ENCODE assay signal across 21 cellular contexts in the genomic region with DNA sequence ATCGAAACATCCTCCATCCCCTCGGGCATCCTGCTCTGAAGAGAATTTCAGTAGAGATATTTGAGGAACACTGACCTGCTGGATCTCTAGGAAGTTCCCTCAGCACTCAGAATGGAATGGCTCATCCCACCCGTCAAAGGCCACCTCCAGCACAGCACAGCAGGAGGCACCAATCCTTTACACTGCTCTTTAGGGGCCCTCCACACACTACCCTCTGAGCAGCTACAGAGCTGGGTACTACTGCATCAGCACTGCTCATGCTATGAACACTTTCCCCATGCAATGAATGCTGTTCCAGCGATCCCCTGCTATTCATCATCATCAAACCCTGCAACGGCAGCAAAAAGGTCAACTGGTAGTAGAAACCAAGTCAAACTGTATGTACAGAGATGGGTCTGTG. TPM values are rescaled to one million over a fixed set of nuclear protein-coding genes. Genes with fewer than 3 reads are reported as not detected.
DNase-seq lines count a peak whose midpoint lies in the region; ATAC-seq, FAIRE-seq and TF ChIP-seq lines count a peak whose summit lies in the region.
"Had no signal": no experiment of that assay in that cellular context is flagged by ENCODE, and none has a peak within 500 bp of the region (broad histone marks: within the 10 kb centered on the region; RNA-seq: fewer than 3 reads in every experiment).

No MANE protein-coding gene starts in this region.

- FAIRE-seq in HepG2 (lab: Jason Lieb, UNC) (no peak), H1 (lab: Jason Lieb, UNC) (no peak)
- FAIRE-seq: A549, GM12878, GM19239 had no signal

- no peaks in the 10 kb centered on the region for H3K23me2 ChIP-seq in H1 (ENCODE audit: low read depth, low read length)

- no peak overlapping the region for H3K4me3 Mint-ChIP-seq in stimulated activated memory B cell treated with anti-CD40 and anti-IgM and Interleukin-4, amounts not matched to agents 10 μg/mL and 1 μg/mL and 100 μg/mL, for 72 hours
- H3K4me3 Mint-ChIP-seq: CD4-positive, alpha-beta T cell; H9 had no signal

- H3K14ac ChIP-seq in H1 (ENCODE audit: insufficient read length) (no peak overlapping the region), mesenchymal stem cell (ENCODE audit: low read length in 2 of 2) (peak overlapping the region in 1 of 2 experiments; percentile 81)

- in situ Hi-C loops in HepG2 (cut with HindIII; ENCODE audit: extremely low pct_ligation_motif_present, low pct_unique_long_range_greater_than_20kb) = no loop called here

- H3K27me3 Mint-ChIP-seq in stimulated activated memory B cell treated with anti-CD40 and anti-IgM and Interleukin-4, amounts not matched to agents 10 μg/mL and 1 μg/mL and 100 μg/mL, for 72 hours = peaks cover 8% of the 10 kb centered on the region

- TF ChIP-seq RAD21 in HepG2 (CRISPR knock-in tag; IDR thresholded peaks at IDR 0.05) (no peak), H1 (IDR thresholded peaks at IDR 0.05 in 1 of 2, conservative IDR thresholded peaks at IDR 0.05 in 1 of 2; ENCODE audit: low read depth in 2 of 2, low read length in 2 of 2) (no peak)

- H2BK20ac ChIP-seq in H1 (ENCODE audit: low read length) = no peak overlapping the region

- peaks cover 4 to 15% of the 10 kb centered on the region in 2 experiments for H3K36me3 ChIP-seq in HepG2 (replicated peaks in 1 of 2; ENCODE audit: control insufficient read depth in 1 of 2, insufficient read depth in 2 of 2, low read length in 2 of 2)
- no peaks in the 10 kb centered on the region for H3K36me3 ChIP-seq in right lobe of liver
- H3K36me3 ChIP-seq in H1 (ENCODE audit: control insufficient read depth in 2 of 4, insufficient read depth in 4 of 4, low read length in 3 of 4) = no peaks in the 10 kb centered on the region; a peak in 1 of 8 replicates
- H3K36me3 ChIP-seq in mesenchymal stem cell (ENCODE audit: control insufficient read depth in 1 of 2, insufficient read depth in 2 of 2, low read depth in 1 of 2, low read length in 2 of 2) = peaks cover 6 to 9% of the 10 kb centered on the region in 2 experiments
- no peaks in the 10 kb centered on the region for H3K36me3 ChIP-seq in ascending aorta

- CTCF ChIA-PET in HepG2 (lab: Yijun Ruan, JAX; ENCODE audit: low intra/inter-chr PET ratio, low total read pairs) = no interaction called here
- CTCF ChIA-PET in H1 (lab: Charles Lee; ENCODE audit: partially characterized antibody) = interaction anchor here (0.6 to 2.8 kb wide), 3 partner anchors 13 to 20 kb away, joined by 3 to 13 read pairs (median 3); no protein-coding TSS in a partner anchor

- WGBS in HepG2 (ENCODE audit: low lambda C conversion rate) = 94% methylated on average over 5 of the region's 5 CpGs
- 89% methylated on average over 4 of the region's 5 CpGs for WGBS in right lobe of liver (ENCODE audit: insufficient coverage, low coverage, low lambda C conversion rate, missing lambda C conversion rate)
- 91% methylated on average over 5 of the region's 5 CpGs; no CpG with 5 or more reads in 1 of the 2 experiments for WGBS in H1 (ENCODE audit: extremely low coverage in 1 of 2, insufficient coverage in 1 of 2, insufficient read length in 1 of 2, insufficient replicate concordance in 2 of 2, low coverage in 1 of 2, low lambda C conversion rate in 2 of 2, missing lambda C conversion rate in 1 of 2), 2 experiments
- WGBS in mesenchymal stem cell = 94% methylated on average over 4 of the region's 5 CpGs

- no peak overlapping the region for H3K27ac Mint-ChIP-seq in stimulated activated memory B cell treated with anti-CD40 and anti-IgM and Interleukin-4, amounts not matched to agents 10 μg/mL and 1 μg/mL and 100 μg/mL, for 72 hours
- H3K27ac Mint-ChIP-seq: CD4-positive, alpha-beta T cell had no signal

- H3K79me1 ChIP-seq in H1 (ENCODE audit: low read depth, low read length) = peaks cover 8% of the 10 kb centered on the region
- H3K79me1 ChIP-seq in mesenchymal stem cell (replicated peaks; ENCODE audit: low read length, poor library complexity, severe bottlenecking) = peaks cover 3% of the 10 kb centered on the region

- H3K9ac ChIP-seq in HepG2 (ENCODE audit: insufficient read depth, low read depth, low read length) (no peak overlapping the region), H1 (replicated peaks in 1 of 4; ENCODE audit: extremely low read depth in 1 of 4, low read depth in 3 of 4, low read length in 3 of 4) (no peak overlapping the region; a peak in 2 of 7 replicates), mesenchymal stem cell (ENCODE audit: low read length) (no peak overlapping the region)

- H3K23ac ChIP-seq in H1 (ENCODE audit: insufficient read length) (no peak overlapping the region), mesenchymal stem cell (ENCODE audit: low read length in 2 of 2) (no peak overlapping the region)

- no TSS peak for BruUV-seq in HepG2 (replicated peaks; lab: Mats Ljungman, UMichigan)

- H4K5ac ChIP-seq in H1 (ENCODE audit: insufficient read length, low read depth, low read length) = no peak overlapping the region

- H2BK15ac ChIP-seq in H1 (ENCODE audit: low read length) = no peak overlapping the region
- H2BK15ac ChIP-seq in mesenchymal stem cell (ENCODE audit: low read depth, poor library complexity, severe bottlenecking) = no peak overlapping the region

- peaks cover 63% of the 10 kb centered on the region for H3K4me1 ChIP-seq in HepG2 (ENCODE audit: insufficient read depth, low read length)
- no peaks in the 10 kb centered on the region for H3K4me1 ChIP-seq in right lobe of liver
- H3K4me1 ChIP-seq in H1 (replicated peaks in 1 of 4; ENCODE audit: control insufficient read depth in 3 of 4, insufficient read depth in 4 of 4, low read length in 3 of 4) = peaks cover 7 to 39% (median 30%) of the 10 kb centered on the region in 4 experiments; a peak in 6 of 7 replicates
- H3K4me1 ChIP-seq in mesenchymal stem cell (ENCODE audit: control insufficient read depth, insufficient read depth, low read depth, low read length) = peaks cover 16% of the 10 kb centered on the region
- no peaks in the 10 kb centered on the region for H3K4me1 ChIP-seq in ascending aorta

- no peaks in the 10 kb centered on the region for H3K36me3 Mint-ChIP-seq in stimulated activated memory B cell treated with anti-CD40 and anti-IgM and Interleukin-4, amounts not matched to agents 10 μg/mL and 1 μg/mL and 100 μg/mL, for 72 hours

- H3K18ac ChIP-seq in H1 (ENCODE audit: extremely low read depth, low read length) (no peak overlapping the region), mesenchymal stem cell (ENCODE audit: low read depth in 1 of 2, low read length in 2 of 2) (peak overlapping the region; percentile 49 to 59)

- no peak for DNase-seq in HepG2 (ENCODE audit: low spot score)
- DNase-seq in right lobe of liver = no peak
- DNase-seq in H1 (ENCODE audit: low read depth in 1 of 2, low spot score in 2 of 2) = no peak
- no peak for DNase-seq in mesenchymal stem cell
- no peak for DNase-seq in NCI-H748 (lab: John Stamatoyannopoulos, UW; ENCODE audit: unreplicated experiment)
- DNase-seq in ascending aorta (ENCODE audit: low spot score in 2 of 2) = no peak
- DNase-seq in NCI-H1436 treated with DMSO at 0.1 percent for 48 hours (lab: John Stamatoyannopoulos, UW) = no peak
- DNase-seq: AML-193; Caco-2; CD4-positive, alpha-beta T cell; DMS153; DMS79 treated with DMSO at 0.1 percent for 48 hours; GOT3; H9; KG1 had no signal

- intact Hi-C loops in HepG2 (cut with micrococcal nuclease; ENCODE audit: unreplicated experiment) (no loop called here), right lobe of liver (cut with DNase I) (no loop called here), ascending aorta (cut with DNase I) (no loop called here)

- H2AK5ac ChIP-seq in H1 (ENCODE audit: low read depth, low read length) (peak overlapping the region; percentile 5; the same call in 1 of the 2 replicates), mesenchymal stem cell (ENCODE audit: low read length, severe bottlenecking) (no peak overlapping the region)

- no peak overlapping the region for H2BK120ac ChIP-seq in H1 (replicated peaks; ENCODE audit: low read depth, low read length)
- H2BK120ac ChIP-seq in mesenchymal stem cell (ENCODE audit: low read depth, low read length) = no peak overlapping the region

- TF ChIP-seq EP300 in HepG2 (IDR thresholded peaks at IDR 0.05; ENCODE audit: low read depth in 2 of 2, low read length in 2 of 2) (no peak), HepG2 (CRISPR knock-in tag; IDR thresholded peaks at IDR 0.05; ENCODE audit: borderline replicate concordance) (no peak), H1 (IDR thresholded peaks at IDR 0.05; ENCODE audit: borderline replicate concordance in 1 of 2, low read depth in 2 of 2, low read length in 2 of 2) (no peak)

- H2BK12ac ChIP-seq in H1 (ENCODE audit: low read depth, low read length) (peak overlapping the region; percentile 62; the same call in 1 of the 2 replicates), mesenchymal stem cell (ENCODE audit: low read length in 2 of 2) (no peak overlapping the region)

- H4K20me1 ChIP-seq in HepG2 (ENCODE audit: insufficient read depth, low read length) (peaks cover 91% of the 10 kb centered on the region), H1 (replicated peaks in 1 of 2; ENCODE audit: control insufficient read depth in 1 of 2, insufficient read depth in 2 of 2, low read length in 2 of 2) (peaks cover 0 to 4% of the 10 kb centered on the region in 2 experiments)

- H2BK5ac ChIP-seq in H1 (ENCODE audit: low read depth, low read length) (peak overlapping the region; percentile 2; the same call in 1 of the 2 replicates), mesenchymal stem cell (ENCODE audit: low read depth, low read length, poor library complexity, severe bottlenecking) (no peak overlapping the region)

- no peaks in the 10 kb centered on the region for H3K9me3 Mint-ChIP-seq in stimulated activated memory B cell treated with anti-CD40 and anti-IgM and Interleukin-4, amounts not matched to agents 10 μg/mL and 1 μg/mL and 100 μg/mL, for 72 hours
- H3K9me3 Mint-ChIP-seq: CD4-positive, alpha-beta T cell; H9 had no signal

- ATAC-seq in HepG2 = peak; percentile 23; the same call in 2 of the 3 replicates
- ATAC-seq in right lobe of liver = no peak
- ATAC-seq in stimulated activated memory B cell treated with anti-CD40 and anti-IgM and Interleukin-4, amounts not matched to agents 10 μg/mL and 1 μg/mL and 100 μg/mL, for 72 hours = peak; percentile 43
- ATAC-seq: A549, GM12878 had no signal

- H3K27ac ChIP-seq in HepG2 (ENCODE audit: extremely low read length, insufficient read depth, low read length) (no peak overlapping the region), right lobe of liver (no peak overlapping the region), H1 (ENCODE audit: low read depth, low read length) (no peak overlapping the region), mesenchymal stem cell (ENCODE audit: low read length, poor library complexity, severe bottlenecking) (no peak overlapping the region), ascending aorta (no peak overlapping the region)
- H3K27ac ChIP-seq: 22Rv1, A549, C4-2B had no signal

- H3K79me2 ChIP-seq in HepG2 (ENCODE audit: insufficient read depth, low read length) (peaks cover 100% of the 10 kb centered on the region), H1 (ENCODE audit: control insufficient read depth in 1 of 2, insufficient read depth in 2 of 2, low read length in 2 of 2) (peaks cover 11 to 92% of the 10 kb centered on the region in 2 experiments)

- H3K9me3 ChIP-seq in HepG2 (ENCODE audit: low read length) (no peaks in the 10 kb centered on the region), right lobe of liver (no peaks in the 10 kb centered on the region), H1 (ENCODE audit: insufficient read depth in 2 of 2, low read depth in 1 of 2, low read length in 1 of 2) (no peaks in the 10 kb centered on the region), mesenchymal stem cell (ENCODE audit: control insufficient read depth, low read length) (no peaks in the 10 kb centered on the region), ascending aorta (no peaks in the 10 kb centered on the region)
- H3K9me3 ChIP-seq: A549, Caco-2 had no signal

- TF ChIP-seq POLR2A in HepG2 (IDR thresholded peaks at IDR 0.05; ENCODE audit: insufficient read depth in 1 of 2, low read depth in 2 of 2, low read length in 2 of 2) (no peak), right lobe of liver (IDR thresholded peaks at IDR 0.05) (no peak), H1 (IDR thresholded peaks at IDR 0.05; ENCODE audit: control extremely low read depth in 1 of 2, low read depth in 2 of 2, low read length in 2 of 2) (no peak)

- H4K8ac ChIP-seq in H1 (ENCODE audit: extremely low read depth, insufficient read depth, low read length) = no peak overlapping the region
- peak overlapping the region; percentile 13 for H4K8ac ChIP-seq in mesenchymal stem cell (ENCODE audit: low read length)

- H3K4me2 ChIP-seq in HepG2 (ENCODE audit: low read depth, low read length) (no peak overlapping the region), H1 (ENCODE audit: insufficient read depth in 1 of 2, low read depth in 2 of 2, low read length in 2 of 2) (peak overlapping the region in 1 of 2 experiments; percentile 10; a peak in 1 of 4 replicates), mesenchymal stem cell (ENCODE audit: low read length, poor library complexity, severe bottlenecking) (peak overlapping the region; percentile 4)
- H3K4me2 ChIP-seq: A549 had no signal

- H3K4ac ChIP-seq in H1 (replicated peaks; ENCODE audit: insufficient read length, low read depth, low read length) (peak overlapping the region; percentile 50), mesenchymal stem cell (ENCODE audit: low read depth in 1 of 2, low read length in 2 of 2) (no peak overlapping the region)

- TF ChIP-seq CTCF in HepG2 (CRISPR knock-in tag; IDR thresholded peaks at IDR 0.05) = no peak
- TF ChIP-seq CTCF in right lobe of liver (IDR thresholded peaks at IDR 0.05) = no peak
- no peak for TF ChIP-seq CTCF in H1 (IDR thresholded peaks at IDR 0.05; ENCODE audit: control extremely low read depth in 1 of 3, insufficient read depth in 1 of 3, low read depth in 1 of 3, low read length in 3 of 3)
- TF ChIP-seq CTCF in ascending aorta (IDR thresholded peaks at IDR 0.05) = no peak

- H3K27me3 ChIP-seq in HepG2 (ENCODE audit: control insufficient read depth in 1 of 2, insufficient read depth in 2 of 2, low read length in 2 of 2) (no peaks in the 10 kb centered on the region), right lobe of liver (no peaks in the 10 kb centered on the region), H1 (replicated peaks in 1 of 4; ENCODE audit: control insufficient read depth in 3 of 4, extremely low read depth in 1 of 4, insufficient read depth in 3 of 4, low read length in 3 of 4) (no peaks in the 10 kb centered on the region), mesenchymal stem cell (ENCODE audit: control insufficient read depth in 1 of 2, insufficient read depth in 1 of 2, low read length in 2 of 2) (no peaks in the 10 kb centered on the region), ascending aorta (no peaks in the 10 kb centered on the region)

- no peak overlapping the region for H2AFZ ChIP-seq in HepG2 (ENCODE audit: low read length)
- H2AFZ ChIP-seq in H1 (ENCODE audit: low read length) = no peak overlapping the region
- H2AFZ ChIP-seq in mesenchymal stem cell (ENCODE audit: low read depth, low read length) = no peak overlapping the region

- no peak overlapping the region for H4K91ac ChIP-seq in H1 (replicated peaks; ENCODE audit: insufficient read length, low read length)
- peak overlapping the region; percentile 56 for H4K91ac ChIP-seq in mesenchymal stem cell (ENCODE audit: low read length)

- POLR2A ChIA-PET in HepG2 (lab: Yijun Ruan, JAX) = no interaction called here
- POLR2A ChIA-PET in H1 (lab: Charles Lee; ENCODE audit: partially characterized antibody) = interaction anchor here (0.7 to 1.1 kb wide), 2 partner anchors 11 to 80 kb away, joined by 3 read pairs; no protein-coding TSS in a partner anchor

- H3K4me3 ChIP-seq in HepG2 (replicated peaks in 1 of 3; ENCODE audit: insufficient read depth in 1 of 3, low read depth in 2 of 3, low read length in 3 of 3) = no peak overlapping the region
- no peak overlapping the region for H3K4me3 ChIP-seq in right lobe of liver
- no peak overlapping the region for H3K4me3 ChIP-seq in H1 (ENCODE audit: extremely low read depth in 1 of 4, insufficient read depth in 2 of 4, low read depth in 3 of 4, low read length in 4 of 4)
- H3K4me3 ChIP-seq in mesenchymal stem cell (ENCODE audit: insufficient read depth in 1 of 2, low read depth in 1 of 2, low read length in 2 of 2) = no peak overlapping the region
- no peak overlapping the region for H3K4me3 ChIP-seq in ascending aorta
- H3K4me3 ChIP-seq: A549, GM12878 had no signal

- H3K4me1 Mint-ChIP-seq in stimulated activated memory B cell treated with anti-CD40 and anti-IgM and Interleukin-4, amounts not matched to agents 10 μg/mL and 1 μg/mL and 100 μg/mL, for 72 hours = no peaks in the 10 kb centered on the region

- no peak overlapping the region for H3K56ac ChIP-seq in H1 (replicated peaks; ENCODE audit: insufficient read length, low read depth, low read length)

RNA-seq across cellular contexts. Expression of a gene that starts 40.5 kb away (rescaled TPM):
- total RNA-seq in HepG2 (2016; rRNA removed; fragmentation: Illumina TruSeq; extraction: Trizol) (46.0 and 46.3 TPM in 2 replicates), right lobe of liver (1 to 10 TPM in 5 of 6 experiments, under 1 TPM in 1; 0.99 to 3.0 (median 1.8) TPM), ascending aorta (2.9 TPM)
- total RNA-seq in HepG2 (2016; cell fraction: cytosol; rRNA removed; fragmentation: Illumina TruSeq; extraction: Trizol; ENCODE audit: low read depth) = 27.3 and 31.8 TPM in 2 replicates
- total RNA-seq in HepG2 (2016; cell fraction: insoluble cytoplasmic fraction; rRNA removed; fragmentation: Illumina TruSeq; extraction: Trizol) = 36.6 and 47.1 TPM in 2 replicates
- total RNA-seq in HepG2 (2016; cell fraction: membrane; rRNA removed; fragmentation: Illumina TruSeq; extraction: Trizol) = 57.4 and 59.2 TPM in 2 replicates
- 59.9 and 71.5 TPM in 2 replicates for total RNA-seq in HepG2 (2016; cell fraction: nucleus; rRNA removed; fragmentation: Illumina TruSeq; extraction: Trizol)
- polyA plus RNA-seq in HepG2 (2011; rRNA removed) (6.5 and 9.5 TPM in 2 replicates), H1 (2011; rRNA removed) (7.4 and 13.5 TPM in 2 replicates)
- 3.6 and 6.7 TPM in 2 replicates for polyA plus RNA-seq in HepG2 (2011; cell fraction: cytosol; rRNA removed)
- polyA plus RNA-seq in HepG2 (2011; cell fraction: nucleus; rRNA removed) = 29.6 and 44.5 TPM in 2 replicates
- 93.3 and 101 TPM in 2 replicates for polyA plus RNA-seq in HepG2 (2012)
- polyA plus RNA-seq in HepG2 (2016; cell fraction: cytosol; fragmentation: Illumina TruSeq; extraction: Trizol; ENCODE audit: low read depth) = 22.3 and 25.9 TPM in 2 replicates
- 65.2 and 84.9 TPM in 2 replicates for polyA plus RNA-seq in HepG2 (2016; cell fraction: insoluble cytoplasmic fraction; fragmentation: Illumina TruSeq; extraction: Trizol; ENCODE audit: low read depth)
- polyA plus RNA-seq in HepG2 (2016; cell fraction: membrane; fragmentation: Illumina TruSeq; extraction: Trizol; ENCODE audit: low read depth) = 59.1 and 66.3 TPM in 2 replicates
- 115 and 116 TPM in 2 replicates for polyA plus RNA-seq in HepG2 (2016; cell fraction: nucleus; fragmentation: Illumina TruSeq; extraction: Trizol; ENCODE audit: insufficient read depth, low read depth)
- 11.7 TPM in 1 of 2 replicates, not detected in the other for polyA minus RNA-seq in HepG2 (2011; rRNA and poly(A)+ RNA removed; ENCODE audit: low replicate concordance)
- 13.2 and 23.5 TPM in 2 replicates for polyA minus RNA-seq in HepG2 (2011; cell fraction: cytosol; rRNA and poly(A)+ RNA removed)
- polyA minus RNA-seq in HepG2 (2011; cell fraction: nucleus; rRNA and poly(A)+ RNA removed) = 110 and 124 TPM in 2 replicates
- total RNA-seq in H1 (2021; fragmentation: NEBNext Ultra II Directional; extraction: Animal tissue kit (Norgen Biotek cat#: 25700)) = 114 and 121 TPM in 2 replicates
- polyA plus RNA-seq in H1 (2011; cell fraction: cytosol; rRNA removed) = 9.6 TPM
- 37.7 TPM for polyA plus RNA-seq in H1 (2011; cell fraction: nucleus; rRNA removed)
- 78.1 to 106 TPM (median 85.3 TPM) in 4 replicates for polyA plus RNA-seq in H1 (2012, experiment 1 of 2)
- polyA plus RNA-seq in H1 (2012, experiment 2 of 2) = 10.3 TPM
- 129 TPM for polyA plus RNA-seq in H1 (2013, experiment 1 of 2)
- polyA plus RNA-seq in H1 (2013, experiment 2 of 2) = 120 TPM
- 18.3 and 22.2 TPM in 2 replicates for polyA minus RNA-seq in H1 (2011; rRNA and poly(A)+ RNA removed)
- 24.1 TPM for polyA minus RNA-seq in H1 (2011; cell fraction: cytosol; rRNA and poly(A)+ RNA removed)
- 42.0 TPM for polyA minus RNA-seq in H1 (2011; cell fraction: nucleus; rRNA and poly(A)+ RNA removed)
- polyA plus RNA-seq in mesenchymal stem cell (2013, experiment 1 of 2) = 102 TPM
- 99.7 TPM for polyA plus RNA-seq in mesenchymal stem cell (2013, experiment 2 of 2)

Comparison
In these comparisons a context has a peak if more than half of its experiments do, and no peak if none do; other contexts are left out.
1. ATAC-seq: peak in HepG2 (single experiment) and stimulated activated memory B cell treated with anti-CD40 and anti-IgM and Interleukin-4, amounts not matched to agents 10 μg/mL and 1 μg/mL and 100 μg/mL, for 72 hours (single experiment); none in right lobe of liver (0 of 4).